Comparison of ENCODE assay signal across 8 cellular contexts in the genomic region with DNA sequence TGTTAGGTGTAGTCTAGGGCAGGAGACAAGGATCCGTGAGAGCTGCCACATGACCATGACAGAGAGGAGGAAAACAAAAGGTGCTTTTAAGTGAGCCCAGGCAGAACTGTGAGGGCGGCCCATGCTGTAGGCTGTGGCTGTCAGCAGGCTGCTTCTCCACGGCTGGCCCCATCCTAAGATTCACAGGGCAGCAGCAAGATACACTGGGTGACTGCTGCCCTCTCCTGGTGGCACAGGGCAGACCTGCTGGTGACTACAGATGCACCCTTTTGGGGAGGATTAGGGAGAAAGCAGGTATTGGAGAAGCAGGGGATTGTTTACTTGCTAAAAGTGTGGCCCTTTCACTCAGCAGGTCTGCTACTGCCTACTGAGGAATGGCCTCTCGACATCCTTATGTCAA.
DNase-seq lines count a peak whose midpoint lies in the region; ATAC-seq, FAIRE-seq and TF ChIP-seq lines count a peak whose summit lies in the region.
"Not testable (repeated sequence)": the region's sequence is repeated elsewhere in the genome, so short reads cannot be mapped to it uniquely, and the experiment has no call there.

No MANE protein-coding gene starts in this region.

- not testable (repeated sequence) for H3K27me3 Mint-ChIP-seq in type B pancreatic cell

- not testable (repeated sequence) for H3K27ac ChIP-seq in HCT116 (ENCODE audit: low read depth, low read length)

- H3K4me1 Mint-ChIP-seq in type B pancreatic cell (ENCODE audit: unreplicated experiment) = not testable (repeated sequence)

- FAIRE-seq in D721Med (lab: Jason Lieb, UNC) = not testable (repeated sequence)

- not testable (repeated sequence) for H3K4me3 Mint-ChIP-seq in type B pancreatic cell

- H3K36me3 Mint-ChIP-seq in type B pancreatic cell = not testable (repeated sequence)

- in situ Hi-C loops in astrocyte of the cerebellum (cut with HindIII; ENCODE audit: low sequenced_read_pairs) = not testable (repeated sequence)

- not testable (repeated sequence) for H3K9me3 ChIP-seq in HCT116 (ENCODE audit: control insufficient read depth in 1 of 2, insufficient read depth in 1 of 2, low read depth in 1 of 2, low read length in 2 of 2); mucosa of descending colon

- POLR2A ChIA-PET in HCT116 (lab: Charles Lee) = not testable (repeated sequence)

- not testable (repeated sequence) for H3K9me2 ChIP-seq in HCT116 (ENCODE audit: insufficient read depth)

- not testable (repeated sequence) for H4K20me1 ChIP-seq in HCT116 (ENCODE audit: insufficient read depth)

- not testable (repeated sequence) for H3K9ac ChIP-seq in HCT116 (ENCODE audit: low read length)

- not testable (repeated sequence) for H3K79me2 ChIP-seq in HCT116 (ENCODE audit: insufficient read depth, low read length)

- BruUV-seq in HCT116 (replicated peaks; lab: Mats Ljungman, UMichigan) = not testable (repeated sequence)

- H2AFZ ChIP-seq in HCT116 (ENCODE audit: low read depth, low read length, poor library complexity, severe bottlenecking) = not testable (repeated sequence)

- H3K9me3 Mint-ChIP-seq in type B pancreatic cell = not testable (repeated sequence)

- not testable (repeated sequence) for H3K4me1 ChIP-seq in HCT116 (ENCODE audit: control insufficient read depth in 1 of 2, insufficient read depth in 2 of 2, low read length in 2 of 2); mucosa of descending colon (ENCODE audit: low read depth)

- H3K27ac Mint-ChIP-seq in type B pancreatic cell = not testable (repeated sequence)

- TF ChIP-seq RAD21 in HCT116 (IDR thresholded peaks at IDR 0.05; ENCODE audit: low read depth) = peak; percentile 68

- not testable (repeated sequence) for TF ChIP-seq POLR2A in HCT116 (IDR thresholded peaks at IDR 0.05; ENCODE audit: borderline replicate concordance, extremely low read depth, insufficient read depth, insufficient read length)

- intact Hi-C loops in HCT116 (cut with micrococcal nuclease); mucosa of descending colon (cut with DNase I, micrococcal nuclease): not testable (repeated sequence)

- RAD21 ChIA-PET in HCT116 (lab: Charles Lee; ENCODE audit: low non-redundant PET in 1 of 2, low total read pairs in 2 of 2, uncharacterized antibody in 2 of 2, unreplicated experiment in 2 of 2) = not testable (repeated sequence)

- H3K4me3 ChIP-seq in HCT116 (replicated peaks in 1 of 2; ENCODE audit: low read depth in 1 of 2, low read length in 2 of 2); astrocyte of the cerebellum (ENCODE audit: low read depth, low read length); fibroblast of pulmonary artery (replicated peaks; ENCODE audit: low read depth, low read length); mucosa of descending colon: not testable (repeated sequence)

- DNase-seq in D721Med (ENCODE audit: insufficient read length, low spot score); HCT116 (ENCODE audit: low read depth, low spot score); astrocyte of the cerebellum (ENCODE audit: low read depth); type B pancreatic cell (ENCODE audit: extremely low spot score, unreplicated experiment): not testable (repeated sequence)
- DNase-seq in NCI-H2171 treated with DMSO at 0.1 percent for 48 hours (lab: John Stamatoyannopoulos, UW) (peak; percentile 23), UCSD-AML1 (lab: John Stamatoyannopoulos, UW; ENCODE audit: unreplicated experiment) (peak; percentile 6), fibroblast of pulmonary artery (ENCODE audit: low read depth) (peak; percentile 18), mucosa of descending colon (peak in 2 of 3 donors; percentile 55 to 57)

- H3K4me2 ChIP-seq in HCT116 (ENCODE audit: low read length) = not testable (repeated sequence)

- not testable (repeated sequence) for H3K27me3 ChIP-seq in HCT116 (ENCODE audit: insufficient read depth, low read length)

- TF ChIP-seq CTCF in D721Med (IDR thresholded peaks at IDR 0.05; ENCODE audit: insufficient read depth, missing control alignments) (peak; percentile 42), HCT116 (IDR thresholded peaks at IDR 0.05 in 2 of 3, conservative IDR thresholded peaks at IDR 0.05 in 1 of 3; ENCODE audit: borderline replicate concordance in 1 of 3, insufficient read depth in 1 of 3, low read depth in 2 of 3, low read length in 2 of 3) (peak; percentile 40 to 51 (median 45); a peak in 5 of 6 replicates), astrocyte of the cerebellum (IDR thresholded peaks at IDR 0.05; ENCODE audit: low read depth, low read length, missing control alignments) (peak; percentile 36), fibroblast of pulmonary artery (IDR thresholded peaks at IDR 0.05; ENCODE audit: low read length, missing control alignments) (peak; percentile 32), mucosa of descending colon (IDR thresholded peaks at IDR 0.05) (peak; percentile 16), type B pancreatic cell (conservative IDR thresholded peaks at IDR 0.05) (peak; percentile 75)

- ATAC-seq in HCT116 = 0 out of 2 replicates have a peak, but pooled peaks have one; percentile 58
- not testable (repeated sequence) for ATAC-seq in mucosa of descending colon

- CTCF ChIA-PET in HCT116 (lab: Charles Lee) = not testable (repeated sequence)

- H3K36me3 ChIP-seq in HCT116 (ENCODE audit: control insufficient read depth in 1 of 2, insufficient read depth in 2 of 2, low read length in 2 of 2); mucosa of descending colon (ENCODE audit: low read depth): not testable (repeated sequence)

Comparison
In these comparisons a context has a peak if more than half of its experiments do, and no peak if none do; other contexts are left out.
1. CTCF ChIP-seq: peak in every context shown above with its lines; median percentile 75 in type B pancreatic cell; 45 in HCT116; 42 in D721Med; 36 in astrocyte of the cerebellum; 32 in fibroblast of pulmonary artery; 16 in mucosa of descending colon.